1 cellular context compared by ENCODE assay signal in the genomic region with DNA sequence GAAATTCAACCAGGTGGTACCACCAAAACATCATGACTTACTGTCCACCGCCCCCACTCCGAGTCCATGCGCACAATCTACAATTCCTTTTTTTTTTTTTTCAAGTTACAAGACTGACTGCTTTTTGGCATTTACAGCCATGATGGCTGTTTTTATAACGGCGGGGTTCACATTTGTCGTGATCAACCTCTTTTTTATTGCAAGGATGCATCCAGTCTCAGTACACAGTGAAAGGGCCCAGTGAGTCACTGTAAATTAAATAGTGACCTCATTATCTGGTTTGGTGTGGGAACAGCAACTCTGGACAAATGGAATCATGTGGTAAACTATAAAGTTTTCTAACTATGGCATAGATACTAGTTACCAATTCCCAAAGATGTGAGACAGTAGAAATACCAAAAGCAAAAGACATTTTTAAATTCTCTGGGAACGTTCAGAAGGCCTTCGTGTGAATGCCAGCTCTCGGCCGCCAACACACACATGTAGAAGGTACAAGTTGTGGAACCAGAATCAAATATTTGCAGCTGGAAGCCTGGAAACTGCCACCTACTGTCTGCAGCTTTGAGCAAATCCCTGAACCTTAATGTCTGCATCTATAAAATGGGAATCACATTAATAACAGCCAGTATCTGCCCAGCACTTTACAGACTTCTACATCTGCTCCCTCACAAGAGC.
TF ChIP-seq lines count a peak whose summit lies in the region.

No MANE protein-coding gene starts in this region.

TF ChIP-seq in HEK293, 187 proteins besides CTCF, POLR2A, EP300 and RAD21 (continued from another document and continues in another):
- TF ChIP-seq, protein P1, sequence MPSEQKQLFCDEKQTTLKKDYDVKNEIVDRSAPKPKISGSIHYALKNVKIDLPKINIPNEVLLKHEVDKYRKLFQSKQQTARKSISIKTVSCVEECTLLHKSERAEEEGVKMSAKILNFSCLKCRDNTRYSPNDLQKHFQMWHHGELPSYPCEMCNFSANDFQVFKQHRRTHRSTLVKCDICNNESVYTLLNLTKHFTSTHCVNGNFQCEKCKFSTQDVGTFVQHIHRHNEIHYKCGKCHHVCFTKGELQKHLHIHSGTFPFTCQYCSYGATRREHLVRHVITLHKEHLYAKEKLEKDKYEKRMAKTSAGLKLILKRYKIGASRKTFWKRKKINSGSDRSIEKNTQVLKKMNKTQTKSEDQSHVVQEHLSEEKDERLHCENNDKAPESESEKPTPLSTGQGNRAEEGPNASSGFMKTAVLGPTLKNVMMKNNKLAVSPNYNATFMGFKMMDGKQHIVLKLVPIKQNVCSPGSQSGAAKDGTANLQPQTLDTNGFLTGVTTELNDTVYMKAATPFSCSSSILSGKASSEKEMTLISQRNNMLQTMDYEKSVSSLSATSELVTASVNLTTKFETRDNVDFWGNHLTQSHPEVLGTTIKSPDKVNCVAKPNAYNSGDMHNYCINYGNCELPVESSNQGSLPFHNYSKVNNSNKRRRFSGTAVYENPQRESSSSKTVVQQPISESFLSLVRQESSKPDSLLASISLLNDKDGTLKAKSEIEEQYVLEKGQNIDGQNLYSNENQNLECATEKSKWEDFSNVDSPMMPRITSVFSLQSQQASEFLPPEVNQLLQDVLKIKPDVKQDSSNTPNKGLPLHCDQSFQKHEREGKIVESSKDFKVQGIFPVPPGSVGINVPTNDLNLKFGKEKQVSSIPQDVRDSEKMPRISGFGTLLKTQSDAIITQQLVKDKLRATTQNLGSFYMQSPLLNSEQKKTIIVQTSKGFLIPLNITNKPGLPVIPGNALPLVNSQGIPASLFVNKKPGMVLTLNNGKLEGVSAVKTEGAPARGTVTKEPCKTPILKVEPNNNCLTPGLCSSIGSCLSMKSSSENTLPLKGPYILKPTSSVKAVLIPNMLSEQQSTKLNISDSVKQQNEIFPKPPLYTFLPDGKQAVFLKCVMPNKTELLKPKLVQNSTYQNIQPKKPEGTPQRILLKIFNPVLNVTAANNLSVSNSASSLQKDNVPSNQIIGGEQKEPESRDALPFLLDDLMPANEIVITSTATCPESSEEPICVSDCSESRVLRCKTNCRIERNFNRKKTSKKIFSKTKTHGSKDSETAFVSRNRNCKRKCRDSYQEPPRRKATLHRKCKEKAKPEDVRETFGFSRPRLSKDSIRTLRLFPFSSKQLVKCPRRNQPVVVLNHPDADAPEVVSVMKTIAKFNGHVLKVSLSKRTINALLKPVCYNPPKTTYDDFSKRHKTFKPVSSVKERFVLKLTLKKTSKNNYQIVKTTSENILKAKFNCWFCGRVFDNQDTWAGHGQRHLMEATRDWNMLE (tag by site-specific recombination; conservative IDR thresholded peaks at IDR 0.05; ENCODE audit: low read depth) = no peak; the same call in 1 of the 2 replicates
- TF ChIP-seq ZSCAN4 (tag by site-specific recombination; IDR thresholded peaks at IDR 0.05) (no peak), ZNF223 (tag by site-specific recombination; IDR thresholded peaks at IDR 0.05) (no peak), ZNF23 (tag by site-specific recombination; IDR thresholded peaks at IDR 0.05; ENCODE audit: borderline replicate concordance) (no peak), ZFP3 (tag by site-specific recombination; IDR thresholded peaks at IDR 0.05; ENCODE audit: low read depth) (no peak), GLIS1 (tag by site-specific recombination; IDR thresholded peaks at IDR 0.05) (no peak), ZFP37 (tag by site-specific recombination; IDR thresholded peaks at IDR 0.05) (no peak), ZNF621 (tag by site-specific recombination; IDR thresholded peaks at IDR 0.05) (no peak), ZFP69B (tag by site-specific recombination; IDR thresholded peaks at IDR 0.05) (0 out of 2 replicates have a peak, but pooled peaks have one; percentile 29), ZNF626 (tag by site-specific recombination; IDR thresholded peaks at IDR 0.05) (no peak), ZXDB (tag by site-specific recombination; IDR thresholded peaks at IDR 0.05) (no peak), REST (tag by site-specific recombination; IDR thresholded peaks at IDR 0.05) (no peak), HOXD13 (CRISPR knock-in tag; IDR thresholded peaks at IDR 0.05; ENCODE audit: borderline replicate concordance) (no peak), ZNF112 (tag by site-specific recombination; IDR thresholded peaks at IDR 0.05) (no peak), MYNN (tag by site-specific recombination; IDR thresholded peaks at IDR 0.05; ENCODE audit: borderline replicate concordance) (no peak), ZNF248 (tag by site-specific recombination; IDR thresholded peaks at IDR 0.05) (no peak), ZBTB44 (tag by site-specific recombination; IDR thresholded peaks at IDR 0.05) (no peak), ZNF449 (tag by site-specific recombination; IDR thresholded peaks at IDR 0.05) (no peak), ZNF292 (tag by site-specific recombination; IDR thresholded peaks at IDR 0.05; ENCODE audit: borderline replicate concordance, low read depth) (no peak), ZNF302 (tag by site-specific recombination; IDR thresholded peaks at IDR 0.05; ENCODE audit: low read depth) (no peak), ZNF777 (tag by site-specific recombination; IDR thresholded peaks at IDR 0.05; ENCODE audit: borderline replicate concordance) (no peak), MZF1 (tag by site-specific recombination; IDR thresholded peaks at IDR 0.05; ENCODE audit: borderline replicate concordance) (no peak), KLF17 (tag by site-specific recombination; IDR thresholded peaks at IDR 0.05) (no peak), SP7 (tag by site-specific recombination; IDR thresholded peaks at IDR 0.05) (peak; percentile 30), ZBTB1 (tag by site-specific recombination; IDR thresholded peaks at IDR 0.05) (no peak), ZNF24 (tag by site-specific recombination; IDR thresholded peaks at IDR 0.05) (peak; percentile 27; the same call in 1 of the 2 replicates)
- TF ChIP-seq, protein P2, sequence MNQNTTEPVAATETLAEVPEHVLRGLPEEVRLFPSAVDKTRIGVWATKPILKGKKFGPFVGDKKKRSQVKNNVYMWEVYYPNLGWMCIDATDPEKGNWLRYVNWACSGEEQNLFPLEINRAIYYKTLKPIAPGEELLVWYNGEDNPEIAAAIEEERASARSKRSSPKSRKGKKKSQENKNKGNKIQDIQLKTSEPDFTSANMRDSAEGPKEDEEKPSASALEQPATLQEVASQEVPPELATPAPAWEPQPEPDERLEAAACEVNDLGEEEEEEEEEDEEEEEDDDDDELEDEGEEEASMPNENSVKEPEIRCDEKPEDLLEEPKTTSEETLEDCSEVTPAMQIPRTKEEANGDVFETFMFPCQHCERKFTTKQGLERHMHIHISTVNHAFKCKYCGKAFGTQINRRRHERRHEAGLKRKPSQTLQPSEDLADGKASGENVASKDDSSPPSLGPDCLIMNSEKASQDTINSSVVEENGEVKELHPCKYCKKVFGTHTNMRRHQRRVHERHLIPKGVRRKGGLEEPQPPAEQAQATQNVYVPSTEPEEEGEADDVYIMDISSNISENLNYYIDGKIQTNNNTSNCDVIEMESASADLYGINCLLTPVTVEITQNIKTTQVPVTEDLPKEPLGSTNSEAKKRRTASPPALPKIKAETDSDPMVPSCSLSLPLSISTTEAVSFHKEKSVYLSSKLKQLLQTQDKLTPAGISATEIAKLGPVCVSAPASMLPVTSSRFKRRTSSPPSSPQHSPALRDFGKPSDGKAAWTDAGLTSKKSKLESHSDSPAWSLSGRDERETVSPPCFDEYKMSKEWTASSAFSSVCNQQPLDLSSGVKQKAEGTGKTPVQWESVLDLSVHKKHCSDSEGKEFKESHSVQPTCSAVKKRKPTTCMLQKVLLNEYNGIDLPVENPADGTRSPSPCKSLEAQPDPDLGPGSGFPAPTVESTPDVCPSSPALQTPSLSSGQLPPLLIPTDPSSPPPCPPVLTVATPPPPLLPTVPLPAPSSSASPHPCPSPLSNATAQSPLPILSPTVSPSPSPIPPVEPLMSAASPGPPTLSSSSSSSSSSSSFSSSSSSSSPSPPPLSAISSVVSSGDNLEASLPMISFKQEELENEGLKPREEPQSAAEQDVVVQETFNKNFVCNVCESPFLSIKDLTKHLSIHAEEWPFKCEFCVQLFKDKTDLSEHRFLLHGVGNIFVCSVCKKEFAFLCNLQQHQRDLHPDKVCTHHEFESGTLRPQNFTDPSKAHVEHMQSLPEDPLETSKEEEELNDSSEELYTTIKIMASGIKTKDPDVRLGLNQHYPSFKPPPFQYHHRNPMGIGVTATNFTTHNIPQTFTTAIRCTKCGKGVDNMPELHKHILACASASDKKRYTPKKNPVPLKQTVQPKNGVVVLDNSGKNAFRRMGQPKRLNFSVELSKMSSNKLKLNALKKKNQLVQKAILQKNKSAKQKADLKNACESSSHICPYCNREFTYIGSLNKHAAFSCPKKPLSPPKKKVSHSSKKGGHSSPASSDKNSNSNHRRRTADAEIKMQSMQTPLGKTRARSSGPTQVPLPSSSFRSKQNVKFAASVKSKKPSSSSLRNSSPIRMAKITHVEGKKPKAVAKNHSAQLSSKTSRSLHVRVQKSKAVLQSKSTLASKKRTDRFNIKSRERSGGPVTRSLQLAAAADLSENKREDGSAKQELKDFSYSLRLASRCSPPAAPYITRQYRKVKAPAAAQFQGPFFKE (tag by site-specific recombination; IDR thresholded peaks at IDR 0.05; ENCODE audit: borderline replicate concordance) = no peak
- TF ChIP-seq, protein P3, sequence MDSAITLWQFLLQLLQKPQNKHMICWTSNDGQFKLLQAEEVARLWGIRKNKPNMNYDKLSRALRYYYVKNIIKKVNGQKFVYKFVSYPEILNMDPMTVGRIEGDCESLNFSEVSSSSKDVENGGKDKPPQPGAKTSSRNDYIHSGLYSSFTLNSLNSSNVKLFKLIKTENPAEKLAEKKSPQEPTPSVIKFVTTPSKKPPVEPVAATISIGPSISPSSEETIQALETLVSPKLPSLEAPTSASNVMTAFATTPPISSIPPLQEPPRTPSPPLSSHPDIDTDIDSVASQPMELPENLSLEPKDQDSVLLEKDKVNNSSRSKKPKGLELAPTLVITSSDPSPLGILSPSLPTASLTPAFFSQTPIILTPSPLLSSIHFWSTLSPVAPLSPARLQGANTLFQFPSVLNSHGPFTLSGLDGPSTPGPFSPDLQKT (IDR thresholded peaks at IDR 0.05; ENCODE audit: borderline replicate concordance, low read depth, low read length) = no peak
